Comparison of ENCODE assay signal across 25 cellular contexts in the genomic region with DNA sequence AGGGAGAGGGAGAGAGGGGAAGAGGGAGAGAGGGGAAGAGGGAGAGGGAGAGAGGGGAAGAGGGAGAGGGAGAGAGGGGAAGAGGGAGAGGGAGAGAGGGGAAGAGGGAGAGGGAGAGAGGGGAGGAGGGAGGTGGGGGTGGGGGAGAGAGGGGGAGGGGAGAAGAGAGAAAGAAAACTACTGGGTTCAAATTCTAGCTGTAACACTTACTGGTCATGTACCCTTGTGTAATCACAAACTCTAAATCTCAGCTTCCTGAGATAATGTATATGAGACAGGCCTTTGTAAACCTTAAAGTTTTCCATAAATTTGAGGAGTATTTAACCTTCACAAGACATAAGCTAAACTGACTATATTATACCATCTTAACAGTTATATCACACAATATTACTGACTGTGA.
"Had no signal": no experiment of that assay in that cellular context is flagged by ENCODE, and none has a peak within 500 bp of the region (broad histone marks: within the 10 kb centered on the region; RNA-seq: fewer than 3 reads in every experiment).

No MANE protein-coding gene starts in this region.

- H3K9me3 ChIP-seq: colonic mucosa, esophagus squamous epithelium, gastrocnemius medialis, left lung, lower lobe of right lung, mucosa of descending colon had no signal

- H3K27me3 ChIP-seq: colonic mucosa, esophagus squamous epithelium, gastrocnemius medialis, heart right ventricle had no signal

- ATAC-seq: effector memory CD8-positive, alpha-beta T cell; esophagus mucosa; gastrocnemius medialis; heart right ventricle; left cardiac atrium; left lung; left ventricle myocardium superior; lower lobe of right lung; mucosa of descending colon had no signal

- H3K36me3 ChIP-seq: colonic mucosa, gastrocnemius medialis, left lung, lower lobe of right lung had no signal

- DNase-seq: colonic mucosa; cortex of kidney; effector CD8-positive, alpha-beta T cell; effector memory CD8-positive, alpha-beta T cell; endodermal cell; erythroblast; esophagus squamous epithelium; foreskin fibroblast; foreskin melanocyte; gastrocnemius medialis; glutamatergic neuron; head of caudate nucleus; heart right ventricle; hippocampal formation; islet precursor cell; left cardiac atrium; left lung; left ventricle myocardium superior; lower lobe of right lung; mesenchymal stem cell; mucosa of descending colon; naive B cell had no signal

- H3K27ac ChIP-seq: colonic mucosa, epithelial cell of prostate, esophagus squamous epithelium, gastrocnemius medialis, heart right ventricle, left lung, lower lobe of right lung had no signal

- FAIRE-seq: endometrium had no signal

- H3K4me3 ChIP-seq: colonic mucosa, esophagus squamous epithelium, gastrocnemius medialis, heart right ventricle, left lung, lower lobe of right lung, mucosa of descending colon had no signal

- H3K4me1 ChIP-seq: colonic mucosa, esophagus squamous epithelium, gastrocnemius medialis, heart right ventricle, left lung, lower lobe of right lung had no signal
